In genomic region chr14:30193056-30193455, GRCh38 we compare ENCODE assay signal across 24 cellular contexts.
"Had no signal": no experiment of that assay in that cellular context is flagged by ENCODE, and none has a peak within 500 bp of the region (broad histone marks: within the 10 kb centered on the region; RNA-seq: fewer than 3 reads in every experiment).

No MANE protein-coding gene starts in this region.

- H3K27me3 ChIP-seq: foreskin keratinocyte, tibial artery, uterus had no signal

- H3K27ac Mint-ChIP-seq: activated CD4-positive, alpha-beta T cell treated with anti-CD3 and anti-CD28 coated beads, Interleukin-2, amount 10 ng/mL, durations not matched to agents 7 days and 5 days; activated CD8-positive, alpha-beta T cell treated with anti-CD3 and anti-CD28 coated beads, Interleukin-2, amount 10 ng/mL, durations not matched to agents 7 days and 5 days; activated naive CD4-positive, alpha-beta T cell treated with anti-CD3 and anti-CD28 coated beads, Interleukin-2, amount 10 ng/mL, durations not matched to agents 7 days and 5 days; activated naive CD8-positive, alpha-beta T cell treated with anti-CD3 and anti-CD28 coated beads, Interleukin-2, amount 50 U/mL, for 24 hours; activated T-cell treated with anti-CD3 and anti-CD28 coated beads, Interleukin-2, amount 50 U/mL, for 24 hours; dendritic cell treated with granulocyte-macrophage colony-stimulating factor and Interleukin-4, amounts not matched to agents 40 ng/mL and 50 ng/mL, for 4 days; natural killer cell treated with Interleukin-12 subunit alpha and Interleukin-12 subunit beta and Interleukin-15 and Interleukin-18, amount 100 ng/mL, for 72 hours; T-helper 1 cell treated with Interleukin-12 subunit alpha and Interleukin-12 subunit beta and Interleukin-4 antibody, amounts not matched to agents 30 μg/mL and 1 μg/mL, for 36 hours had no signal

- H3K27me3 Mint-ChIP-seq: activated CD4-positive, alpha-beta T cell treated with anti-CD3 and anti-CD28 coated beads, Interleukin-2, amount 10 ng/mL, durations not matched to agents 7 days and 5 days; activated naive CD4-positive, alpha-beta T cell treated with anti-CD3 and anti-CD28 coated beads, Interleukin-2, amount 10 ng/mL, durations not matched to agents 7 days and 5 days; activated naive CD8-positive, alpha-beta T cell treated with anti-CD3 and anti-CD28 coated beads, Interleukin-2, amount 50 U/mL, for 24 hours; activated T-cell treated with anti-CD3 and anti-CD28 coated beads, Interleukin-2, amount 50 U/mL, for 24 hours; dendritic cell treated with granulocyte-macrophage colony-stimulating factor and Interleukin-4, amounts not matched to agents 40 ng/mL and 50 ng/mL, for 4 days; natural killer cell treated with Interleukin-12 subunit alpha and Interleukin-12 subunit beta and Interleukin-15 and Interleukin-18, amount 100 ng/mL, for 72 hours had no signal

- DNase-seq: activated CD4-positive, alpha-beta T cell treated with anti-CD3 and anti-CD28 coated beads, Interleukin-2, amount 10 ng/mL, durations not matched to agents 7 days and 5 days; activated CD8-positive, alpha-beta T cell treated with anti-CD3 and anti-CD28 coated beads, Interleukin-2, amount 10 ng/mL, durations not matched to agents 7 days and 5 days; activated naive CD4-positive, alpha-beta T cell treated with anti-CD3 and anti-CD28 coated beads, Interleukin-2, amount 10 ng/mL, durations not matched to agents 7 days and 5 days; activated naive CD8-positive, alpha-beta T cell treated with anti-CD3 and anti-CD28 coated beads, Interleukin-2, amount 50 U/mL, for 24 hours; activated T-cell treated with anti-CD3 and anti-CD28 coated beads, Interleukin-2, amount 50 U/mL, for 24 hours; aorta; effector CD8-positive, alpha-beta T cell; hypothalamus; islet precursor cell; left colon; lower lobe of right lung; nucleus accumbens; retina; stimulated activated CD4-positive, alpha-beta T cell treated with anti-CD3 and anti-CD28 coated beads, Interleukin-2, amount 100 ng/mL, for 24 hours; stimulated activated naive CD8-positive, alpha-beta T cell treated with anti-CD3 and anti-CD28 coated beads, Interleukin-15, Interleukin-2, amounts not matched to agents 100 U/mL and 50 U/mL, for 24 hours; substantia nigra; tibial artery; uterus had no signal

- H3K36me3 ChIP-seq: lower lobe of right lung, tibial artery, uterus had no signal

- ATAC-seq: activated CD4-positive, CD25-positive, alpha-beta regulatory T cell treated with anti-CD3 and anti-CD28 coated beads, Interleukin-2, amount 50 U/mL, for 24 hours; activated CD8-positive, alpha-beta T cell treated with anti-CD3 and anti-CD28 coated beads, Interleukin-2, amount 10 ng/mL, durations not matched to agents 7 days and 5 days; activated naive CD8-positive, alpha-beta T cell treated with anti-CD3 and anti-CD28 coated beads, Interleukin-2, amount 50 U/mL, for 24 hours; esophagus mucosa; foreskin keratinocyte; left colon; lower lobe of right lung; natural killer cell treated with Interleukin-12 subunit alpha and Interleukin-12 subunit beta and Interleukin-15 and Interleukin-18, amount 100 ng/mL, for 72 hours; stimulated activated naive CD8-positive, alpha-beta T cell treated with anti-CD3 and anti-CD28 coated beads, Interleukin-15, Interleukin-2, amounts not matched to agents 100 U/mL and 50 U/mL, for 24 hours had no signal

- H3K4me3 ChIP-seq: lower lobe of right lung, tibial artery, uterus had no signal

- H3K9me3 ChIP-seq: lower lobe of right lung, tibial artery, uterus had no signal

- H3K27ac ChIP-seq: foreskin keratinocyte, lower lobe of right lung had no signal

- H3K36me3 Mint-ChIP-seq: activated naive CD4-positive, alpha-beta T cell treated with anti-CD3 and anti-CD28 coated beads, Interleukin-2, amount 10 ng/mL, durations not matched to agents 7 days and 5 days; natural killer cell treated with Interleukin-12 subunit alpha and Interleukin-12 subunit beta and Interleukin-15 and Interleukin-18, amount 100 ng/mL, for 72 hours had no signal

- H3K4me3 Mint-ChIP-seq: activated CD4-positive, alpha-beta T cell treated with anti-CD3 and anti-CD28 coated beads, Interleukin-2, amount 10 ng/mL, durations not matched to agents 7 days and 5 days; activated CD8-positive, alpha-beta T cell treated with anti-CD3 and anti-CD28 coated beads, Interleukin-2, amount 10 ng/mL, durations not matched to agents 7 days and 5 days; activated naive CD4-positive, alpha-beta T cell treated with anti-CD3 and anti-CD28 coated beads, Interleukin-2, amount 10 ng/mL, durations not matched to agents 7 days and 5 days; activated naive CD8-positive, alpha-beta T cell treated with anti-CD3 and anti-CD28 coated beads, Interleukin-2, amount 50 U/mL, for 24 hours; activated T-cell treated with anti-CD3 and anti-CD28 coated beads, Interleukin-2, amount 50 U/mL, for 24 hours; dendritic cell treated with granulocyte-macrophage colony-stimulating factor and Interleukin-4, amounts not matched to agents 40 ng/mL and 50 ng/mL, for 4 days; natural killer cell treated with Interleukin-12 subunit alpha and Interleukin-12 subunit beta and Interleukin-15 and Interleukin-18, amount 100 ng/mL, for 72 hours; T-helper 1 cell treated with Interleukin-12 subunit alpha and Interleukin-12 subunit beta and Interleukin-4 antibody, amounts not matched to agents 30 μg/mL and 1 μg/mL, for 36 hours had no signal

- H3K9me3 Mint-ChIP-seq: activated CD4-positive, alpha-beta T cell treated with anti-CD3 and anti-CD28 coated beads, Interleukin-2, amount 10 ng/mL, durations not matched to agents 7 days and 5 days; activated naive CD4-positive, alpha-beta T cell treated with anti-CD3 and anti-CD28 coated beads, Interleukin-2, amount 10 ng/mL, durations not matched to agents 7 days and 5 days; activated T-cell treated with anti-CD3 and anti-CD28 coated beads, Interleukin-2, amount 50 U/mL, for 24 hours; T-helper 1 cell treated with Interleukin-12 subunit alpha and Interleukin-12 subunit beta and Interleukin-4 antibody, amounts not matched to agents 30 μg/mL and 1 μg/mL, for 36 hours had no signal

- H3K4me1 ChIP-seq: foreskin keratinocyte, lower lobe of right lung had no signal

- H3K4me1 Mint-ChIP-seq: activated CD4-positive, alpha-beta T cell treated with anti-CD3 and anti-CD28 coated beads, Interleukin-2, amount 10 ng/mL, durations not matched to agents 7 days and 5 days; activated naive CD4-positive, alpha-beta T cell treated with anti-CD3 and anti-CD28 coated beads, Interleukin-2, amount 10 ng/mL, durations not matched to agents 7 days and 5 days; activated naive CD8-positive, alpha-beta T cell treated with anti-CD3 and anti-CD28 coated beads, Interleukin-2, amount 50 U/mL, for 24 hours had no signal
